Comparison of ENCODE assay signal across 8 cellular contexts in the genomic region with DNA sequence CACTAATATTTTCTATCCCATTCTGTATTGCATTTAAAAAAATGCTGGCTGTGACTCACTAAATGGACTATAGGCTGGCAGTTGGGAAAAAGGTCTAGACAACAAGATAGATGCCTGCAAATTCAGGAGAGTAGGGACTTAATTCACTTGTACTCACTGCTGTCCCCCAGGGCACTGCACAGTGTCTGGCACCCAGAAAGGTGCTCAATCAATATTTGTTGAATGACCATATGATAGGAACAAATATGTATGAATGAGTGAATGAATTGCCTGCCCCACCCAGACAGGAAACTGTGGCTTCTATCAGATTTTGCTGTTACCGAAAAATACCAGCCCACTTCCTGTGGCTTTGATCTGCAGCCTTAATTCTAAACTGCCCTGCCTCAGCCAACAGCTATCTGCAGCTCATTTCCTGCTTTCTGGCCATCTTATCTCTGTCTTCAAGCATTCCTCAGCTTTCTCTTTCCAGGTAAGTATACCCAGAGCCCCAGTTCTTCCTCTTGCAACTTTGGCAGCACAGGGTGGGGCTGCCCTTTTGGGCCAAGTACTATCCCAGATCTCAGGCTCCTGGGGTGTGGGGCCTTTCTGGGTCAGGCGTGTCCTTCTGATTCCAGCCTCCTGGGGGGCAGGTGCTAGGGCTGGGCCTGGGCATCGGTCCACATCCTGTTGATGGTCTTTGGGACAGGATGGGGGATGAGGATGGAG. TPM values are rescaled to one million over a fixed set of nuclear protein-coding genes. Genes with fewer than 3 reads are reported as not detected.
DNase-seq lines count a peak whose midpoint lies in the region; ATAC-seq and TF ChIP-seq lines count a peak whose summit lies in the region.

No MANE protein-coding gene starts in this region.

- H3F3A ChIP-seq in SK-N-SH (replicated peaks; ENCODE audit: insufficient read depth) = peaks cover 22% of the 10 kb centered on the region

- peak overlapping the region; percentile 51 to 70 for H3K4me3 ChIP-seq in CD4-positive, alpha-beta memory T cell (ENCODE audit: low read length in 2 of 2)
- no peak overlapping the region for H3K4me3 ChIP-seq in SK-N-SH (ENCODE audit: low read depth in 2 of 2, low read length in 1 of 2)
- H3K4me3 ChIP-seq in sigmoid colon = no peak overlapping the region

- peak overlapping the region; percentile 76 to 91 (median 84) for H3K4me3 Mint-ChIP-seq in CD4-positive, alpha-beta memory T cell
- H3K4me3 Mint-ChIP-seq in activated naive CD8-positive, alpha-beta T cell treated with anti-CD3 and anti-CD28 coated beads for 36 hours = peak overlapping the region; percentile 70
- peak overlapping the region in 1 of 2 donors; percentile 40 for H3K4me3 Mint-ChIP-seq in CD14-positive monocyte

- DNase-seq in CD4-positive, alpha-beta memory T cell = peak; percentile 84 to 90 (median 87)
- DNase-seq in SK-N-SH (peak; percentile 43), sigmoid colon (peak; percentile 36), CD14-positive monocyte (ENCODE audit: low spot score) (no peak), NCI-H2171 (lab: John Stamatoyannopoulos, UW) (no peak)
- peak; percentile 65 for DNase-seq in activated naive CD8-positive, alpha-beta T cell treated with anti-CD3 and anti-CD28 coated beads for 36 hours

- peak overlapping the region; percentile 34; the same call in 1 of the 2 replicates for H3K4me2 ChIP-seq in SK-N-SH

- H3K9me3 Mint-ChIP-seq in CD4-positive, alpha-beta memory T cell = peaks cover 0 to 5% (median 0%) of the 10 kb centered on the region in 8 donors
- peaks cover 5% of the 10 kb centered on the region for H3K9me3 Mint-ChIP-seq in activated naive CD8-positive, alpha-beta T cell treated with anti-CD3 and anti-CD28 coated beads for 36 hours
- H3K9me3 Mint-ChIP-seq in CD14-positive monocyte = peaks cover 0 to 5% (median 2%) of the 10 kb centered on the region in 7 donors

- ATAC-seq in HG02973 (IDR thresholded peaks at IDR 0.05; ENCODE audit: unreplicated experiment) = peak; percentile 65
- ATAC-seq in HG02642 (IDR thresholded peaks at IDR 0.05; ENCODE audit: poor library complexity, unreplicated experiment) = no peak

- no peaks in the 10 kb centered on the region for H3K9me3 ChIP-seq in CD4-positive, alpha-beta memory T cell (ENCODE audit: control insufficient read depth in 1 of 2, low read length in 2 of 2)
- H3K9me3 ChIP-seq in SK-N-SH (no peaks in the 10 kb centered on the region), sigmoid colon (no peaks in the 10 kb centered on the region)

- intact Hi-C loops in CD4-positive, alpha-beta memory T cell (cut with micrococcal nuclease) = loop anchor here (1.0 to 5.0 kb wide), 3 partner anchors 17 to 74 kb away; a partner anchor contains a TSS
- intact Hi-C loops in sigmoid colon (cut with DNase I) (no loop called here), CD14-positive monocyte (cut with micrococcal nuclease) (no loop called here)

- H3K36me3 Mint-ChIP-seq in CD4-positive, alpha-beta memory T cell = no peaks in the 10 kb centered on the region
- H3K36me3 Mint-ChIP-seq in activated naive CD8-positive, alpha-beta T cell treated with anti-CD3 and anti-CD28 coated beads for 36 hours = peaks cover 10% of the 10 kb centered on the region
- no peaks in the 10 kb centered on the region for H3K36me3 Mint-ChIP-seq in CD14-positive monocyte

- CTCF ChIA-PET in CD4-positive, alpha-beta memory T cell (lab: Charles Lee; ENCODE audit: partially characterized antibody) = interaction anchor here (0.8 to 4.5 kb wide), 9 partner anchors 14 to 159 kb away, joined by 3 to 46 read pairs (median 4); no protein-coding TSS in a partner anchor
- CTCF ChIA-PET in SK-N-SH (lab: Yijun Ruan, JAX) = interaction anchor here (1.3 to 2.5 kb wide), 4 partner anchors 15 to 40 kb away, joined by 4 to 8 read pairs (median 6); no protein-coding TSS in a partner anchor

- no peaks in the 10 kb centered on the region for H4K20me1 ChIP-seq in SK-N-SH (ENCODE audit: insufficient read depth)

- TF ChIP-seq CTCF in SK-N-SH (IDR thresholded peaks at IDR 0.05) (no peak), sigmoid colon (IDR thresholded peaks at IDR 0.05) (no peak), CD14-positive monocyte (IDR thresholded peaks at IDR 0.05) (no peak)

- H3K27me3 Mint-ChIP-seq in CD4-positive, alpha-beta memory T cell = peaks cover 0 to 2% of the 10 kb centered on the region in 2 donors
- peaks cover 12% of the 10 kb centered on the region for H3K27me3 Mint-ChIP-seq in activated naive CD8-positive, alpha-beta T cell treated with anti-CD3 and anti-CD28 coated beads for 36 hours
- H3K27me3 Mint-ChIP-seq in CD14-positive monocyte (ENCODE audit: low read depth in 3 of 3) = peaks cover 52 to 80% (median 71%) of the 10 kb centered on the region in 3 donors

- H3K36me3 ChIP-seq in CD4-positive, alpha-beta memory T cell (ENCODE audit: insufficient read depth, low read length) = no peaks in the 10 kb centered on the region
- H3K36me3 ChIP-seq in SK-N-SH (replicated peaks in 1 of 2; ENCODE audit: control insufficient read depth in 1 of 2, insufficient read depth in 2 of 2, low read length in 1 of 2) (no peaks in the 10 kb centered on the region), sigmoid colon (no peaks in the 10 kb centered on the region)

- H3K27ac ChIP-seq in CD4-positive, alpha-beta memory T cell (ENCODE audit: low read depth, low read length) = peak overlapping the region; percentile 32
- H3K27ac ChIP-seq in SK-N-SH (ENCODE audit: low read depth in 2 of 2, low read length in 1 of 2) (peak overlapping the region; percentile 42 to 72; a peak in 3 of 4 replicates), sigmoid colon (no peak overlapping the region)

- no peaks in the 10 kb centered on the region for H3K79me2 ChIP-seq in SK-N-SH (ENCODE audit: insufficient read depth)

- H3K27ac Mint-ChIP-seq in CD4-positive, alpha-beta memory T cell = peak overlapping the region; percentile 89 to 99 (median 96)
- peak overlapping the region; percentile 83 for H3K27ac Mint-ChIP-seq in activated naive CD8-positive, alpha-beta T cell treated with anti-CD3 and anti-CD28 coated beads for 36 hours
- H3K27ac Mint-ChIP-seq in CD14-positive monocyte = no peak overlapping the region

- 42% methylated on average over 3 of the region's 3 CpGs for WGBS in SK-N-SH (ENCODE audit: low lambda C conversion rate)
- 8 to 14% methylated on average over 3 of the region's 3 CpGs for WGBS in sigmoid colon, 2 donors

- POLR2A ChIA-PET in CD4-positive, alpha-beta memory T cell (lab: Charles Lee; ENCODE audit: partially characterized antibody) = interaction anchor here (0.6 to 5.7 kb wide), 27 partner anchors 9 to 1172 kb away, joined by 3 to 99 read pairs (median 4); a partner anchor contains a TSS
- POLR2A ChIA-PET in SK-N-SH (lab: Yijun Ruan, JAX) = no interaction called here

- H3K4me1 ChIP-seq in CD4-positive, alpha-beta memory T cell (ENCODE audit: insufficient read depth, low read length) = peaks cover 77% of the 10 kb centered on the region
- H3K4me1 ChIP-seq in SK-N-SH (ENCODE audit: control insufficient read depth in 1 of 2, insufficient read depth in 2 of 2, low read depth in 1 of 2, low read length in 1 of 2) (peaks cover 12 to 24% of the 10 kb centered on the region in 2 experiments; a peak in 3 of 4 replicates), sigmoid colon (peaks cover 0 to 8% (median 5%) of the 10 kb centered on the region in 4 donors)

- TF ChIP-seq POLR2A in sigmoid colon (IDR thresholded peaks at IDR 0.05) = no peak

- no peaks in the 10 kb centered on the region for H3K9me2 ChIP-seq in SK-N-SH

- peak in 1 of 2 experiments; percentile 82; a peak in 2 of 4 replicates for TF ChIP-seq EP300 in SK-N-SH (IDR thresholded peaks at IDR 0.05; ENCODE audit: borderline replicate concordance in 1 of 2, low read depth in 1 of 2, low read length in 1 of 2)
- no peak for TF ChIP-seq EP300 in sigmoid colon (IDR thresholded peaks at IDR 0.05)

- H3K9ac ChIP-seq in SK-N-SH = peak overlapping the region; percentile 24; the same call in 1 of the 2 replicates

- no peak for TF ChIP-seq RAD21 in SK-N-SH (IDR thresholded peaks at IDR 0.05; ENCODE audit: low read length)

- H3K27me3 ChIP-seq in CD4-positive, alpha-beta memory T cell (ENCODE audit: insufficient read depth, low read length) = no peaks in the 10 kb centered on the region
- H3K27me3 ChIP-seq in SK-N-SH (ENCODE audit: insufficient read depth) (no peaks in the 10 kb centered on the region), sigmoid colon (no peaks in the 10 kb centered on the region)

- peak overlapping the region; percentile 47; the same call in 1 of the 2 replicates for H2AFZ ChIP-seq in SK-N-SH (ENCODE audit: low read depth)

- H3K4me1 Mint-ChIP-seq in CD4-positive, alpha-beta memory T cell = peaks cover 51 to 76% (median 61%) of the 10 kb centered on the region in 4 donors
- H3K4me1 Mint-ChIP-seq in activated naive CD8-positive, alpha-beta T cell treated with anti-CD3 and anti-CD28 coated beads for 36 hours = peaks cover 47% of the 10 kb centered on the region
- H3K4me1 Mint-ChIP-seq in CD14-positive monocyte = peaks cover 27% of the 10 kb centered on the region

TF ChIP-seq in SK-N-SH, 30 proteins besides CTCF, POLR2A, EP300 and RAD21 (continues in another document):
- TF ChIP-seq, protein P1, sequence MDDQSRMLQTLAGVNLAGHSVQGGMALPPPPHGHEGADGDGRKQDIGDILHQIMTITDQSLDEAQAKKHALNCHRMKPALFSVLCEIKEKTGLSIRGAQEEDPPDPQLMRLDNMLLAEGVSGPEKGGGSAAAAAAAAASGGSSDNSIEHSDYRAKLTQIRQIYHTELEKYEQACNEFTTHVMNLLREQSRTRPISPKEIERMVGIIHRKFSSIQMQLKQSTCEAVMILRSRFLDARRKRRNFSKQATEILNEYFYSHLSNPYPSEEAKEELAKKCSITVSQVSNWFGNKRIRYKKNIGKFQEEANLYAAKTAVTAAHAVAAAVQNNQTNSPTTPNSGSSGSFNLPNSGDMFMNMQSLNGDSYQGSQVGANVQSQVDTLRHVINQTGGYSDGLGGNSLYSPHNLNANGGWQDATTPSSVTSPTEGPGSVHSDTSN (IDR thresholded peaks at IDR 0.05) = peak; percentile 63

RNA-seq across cellular contexts. Expression of a gene that starts 15.3 kb away (rescaled TPM):
- 1 to 10 TPM in 1 of 2 experiments, under 1 TPM in 1; 0.25 to 1.8 TPM for total RNA-seq in CD4-positive, alpha-beta memory T cell
- under 1 TPM; 0.18 to 0.33 TPM for polyA plus RNA-seq in CD4-positive, alpha-beta memory T cell
- polyA plus RNA-seq in SK-N-SH (2012; rRNA removed) = not detected in 2 replicates
- 0.01 TPM in 1 of 2 replicates, not detected in the other for polyA plus RNA-seq in SK-N-SH (2012; cell fraction: cytosol; rRNA removed)
- 0.02 TPM in 1 of 2 replicates, not detected in the other for polyA plus RNA-seq in SK-N-SH (2012; cell fraction: nucleus; rRNA removed)
- 1 to 10 TPM; 7.3 to 7.6 TPM for total RNA-seq in activated naive CD8-positive, alpha-beta T cell treated with anti-CD3 and anti-CD28 coated beads for 36 hours
- not detected for total RNA-seq in sigmoid colon
- 1 to 10 TPM; 1.2 to 6.9 (median 1.8) TPM for polyA plus RNA-seq in sigmoid colon
- not detected for polyA plus RNA-seq in CD14-positive monocyte

RNA-seq across cellular contexts. Expression of a gene that starts 48.5 kb away (rescaled TPM):
- 100 to 1,000 TPM; 268 to 269 TPM for total RNA-seq in CD4-positive, alpha-beta memory T cell
- polyA plus RNA-seq in CD4-positive, alpha-beta memory T cell = 100 to 1,000 TPM; 436 to 502 TPM
- polyA plus RNA-seq in SK-N-SH (2012; rRNA removed) (not detected in 2 replicates), sigmoid colon (10 to 100 TPM in 1 of 3 donors, not detected in 2; 73.5 TPM), CD14-positive monocyte (1 to 10 TPM; 1.2 to 2.1 TPM)
- polyA plus RNA-seq in SK-N-SH (2012; cell fraction: cytosol; rRNA removed) = 0.03 and 0.05 TPM in 2 replicates
- 0.02 TPM in 1 of 2 replicates, not detected in the other for polyA plus RNA-seq in SK-N-SH (2012; cell fraction: nucleus; rRNA removed)
- 100 to 1,000 TPM; 260 to 274 TPM for total RNA-seq in activated naive CD8-positive, alpha-beta T cell treated with anti-CD3 and anti-CD28 coated beads for 36 hours
- not detected for total RNA-seq in sigmoid colon

Comparison
In these comparisons a context has a peak if more than half of its experiments do, and no peak if none do; other contexts are left out.
1. DNase-seq: peak in CD4-positive, alpha-beta memory T cell (5 of 5), SK-N-SH (single experiment), activated naive CD8-positive, alpha-beta T cell treated with anti-CD3 and anti-CD28 coated beads for 36 hours (single experiment) and sigmoid colon (single experiment); none in CD14-positive monocyte (single experiment) and NCI-H2171 (single experiment).
2. H3K27ac ChIP-seq: peak in CD4-positive, alpha-beta memory T cell (single experiment) and SK-N-SH (2 of 2); none in sigmoid colon (0 of 4).
3. H3K4me3 ChIP-seq: peak in CD4-positive, alpha-beta memory T cell (2 of 2); none in SK-N-SH (0 of 2) and sigmoid colon (0 of 4).
4. H3K27ac Mint-ChIP-seq: peak in CD4-positive, alpha-beta memory T cell (7 of 7) and activated naive CD8-positive, alpha-beta T cell treated with anti-CD3 and anti-CD28 coated beads for 36 hours (single experiment); none in CD14-positive monocyte (0 of 7).
5. RNA of a gene that starts 48.5 kb away (polyA plus RNA-seq): 436 to 502 TPM in CD4-positive, alpha-beta memory T cell; 1.2 to 2.1 TPM in CD14-positive monocyte, 0.02 to 0.05 TPM in SK-N-SH and 73.5 TPM in sigmoid colon; every median in the first group is over 4 times any median in the second.